In genomic region chr6:30075094-30075986, GRCh38 we compare ENCODE assay signal across 8 cellular contexts. TPM values are rescaled to one million over a fixed set of nuclear protein-coding genes. Genes with fewer than 3 reads are reported as not detected.
A peak's percentile ranks its signal among the peaks of the same experiment; 100 is the strongest.
DNase-seq lines count a peak whose midpoint lies in the region; ATAC-seq and TF ChIP-seq lines count a peak whose summit lies in the region.

A gene with protein sequence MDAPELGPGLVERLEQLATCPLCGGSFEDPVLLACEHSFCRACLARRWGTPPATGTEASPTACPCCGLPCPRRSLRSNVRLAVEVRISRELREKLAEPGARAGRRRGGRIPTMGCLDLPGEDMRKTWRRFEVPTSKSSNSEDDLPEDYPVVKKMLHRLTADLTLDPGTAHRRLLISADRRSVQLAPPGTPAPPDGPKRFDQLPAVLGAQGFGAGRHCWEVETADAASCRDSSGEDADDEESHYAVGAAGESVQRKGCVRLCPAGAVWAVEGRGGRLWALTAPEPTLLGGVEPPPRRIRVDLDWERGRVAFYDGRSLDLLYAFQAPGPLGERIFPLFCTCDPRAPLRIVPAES (minus strand): TSS chr6:30075769. CDS start chr6:30075585, 184 bp downstream.

- DNase-seq in AG09319 (ENCODE audit: extremely low read depth, low read depth) (no peak), HT-29 (ENCODE audit: low spot score) (peak; percentile 80), adrenal gland (no peak), left kidney (ENCODE audit: low read depth, low spot score) (peak; percentile 50), upper lobe of left lung (peak; percentile 84), SHP77 (lab: John Stamatoyannopoulos, UW) (no peak), SHP77 treated with DMSO at 0.1 percent for 48 hours (lab: John Stamatoyannopoulos, UW) (no peak), caudate nucleus (lab: John Stamatoyannopoulos, UW) (no peak)

- TF ChIP-seq POLR2A in adrenal gland (IDR thresholded peaks at IDR 0.05) (no peak), upper lobe of left lung (IDR thresholded peaks at IDR 0.05) (peak in 2 of 4 donors; percentile 25 to 73)

- H3K36me3 ChIP-seq in adrenal gland (replicated peaks in 1 of 2), result no peaks in the 10 kb centered on the region
- H3K36me3 ChIP-seq in upper lobe of left lung, result peaks cover 0 to 4% (median 1%) of the 10 kb centered on the region in 4 donors

- TF ChIP-seq CTCF in AG09319 (IDR thresholded peaks at IDR 0.05; ENCODE audit: low read depth, low read length) (peak; percentile 36), adrenal gland (IDR thresholded peaks at IDR 0.05) (peak in 3 of 6 experiments; percentile 21 to 29 (median 26)), upper lobe of left lung (IDR thresholded peaks at IDR 0.05) (peak in 3 of 6 experiments; percentile 3 to 44 (median 35))

- WGBS in adrenal gland, 4 donors, result 5 to 10% (median 6%) methylated on average over 31 to 71 of the region's 71 CpGs
- WGBS in upper lobe of left lung, 2 donors, result 3 to 4% methylated on average over 22 to 36 of the region's 71 CpGs

- H3K9me3 ChIP-seq in adrenal gland (replicated peaks in 1 of 3) (no peaks in the 10 kb centered on the region), upper lobe of left lung (no peaks in the 10 kb centered on the region)

- H3K4me3 ChIP-seq in adrenal gland (peak within 1 kb of the TSS in 1 of 4 donors; percentile 36), upper lobe of left lung (peak within 1 kb of the TSS; percentile 25 to 59 (median 51))

- H3K4me1 ChIP-seq in adrenal gland (replicated peaks in 1 of 2), result peaks cover 25 to 31% of the 10 kb centered on the region in 2 donors
- peaks cover 18 to 31% (median 25%) of the 10 kb centered on the region in 4 donors for H3K4me1 ChIP-seq in upper lobe of left lung

- ATAC-seq in upper lobe of left lung (ENCODE audit: low FRiP score in 2 of 2), result peak; percentile 51 to 84

- intact Hi-C loops in adrenal gland (cut with DNase I), result no loop called here

- H3K27me3 ChIP-seq in adrenal gland, result peaks cover 10% of the 10 kb centered on the region
- H3K27me3 ChIP-seq in upper lobe of left lung, result peaks cover 1 to 24% (median 12%) of the 10 kb centered on the region in 4 donors

- peak within 1 kb of the TSS; percentile 35 to 84 (median 64) for H3K27ac ChIP-seq in adrenal gland
- H3K27ac ChIP-seq in upper lobe of left lung, result peak within 1 kb of the TSS; percentile 22 to 65 (median 41)
- no peak within 1 kb of the TSS for H3K27ac ChIP-seq in caudate nucleus (ENCODE audit: low read depth, low read length)

- no peak for TF ChIP-seq EP300 in upper lobe of left lung (IDR thresholded peaks at IDR 0.05)

RNA-seq across cellular contexts. Expression of the gene that starts here (rescaled TPM):
- 3.8 and 6.5 TPM in 2 replicates for total RNA-seq in HT-29 (2014; rRNA removed; shearing (Covaris generic))
- total RNA-seq in adrenal gland, result 1 to 10 TPM in 3 of 8 donors, under 1 TPM in 3, not detected in 2; 0.11 to 1.7 (median 0.96) TPM
- polyA plus RNA-seq in adrenal gland, result under 1 TPM; 0.17 to 0.51 (median 0.48) TPM
- 1 to 10 TPM; 2.0 to 4.2 (median 2.8) TPM for total RNA-seq in upper lobe of left lung

Comparison
In these comparisons a context has a peak if more than half of its experiments do, and no peak if none do; other contexts are left out.
1. DNase-seq: peak in HT-29 (single experiment), left kidney (single experiment) and upper lobe of left lung (2 of 2); none in AG09319 (single experiment), adrenal gland (0 of 7), SHP77 (0 of 2), SHP77 treated with DMSO at 0.1 percent for 48 hours (single experiment) and caudate nucleus (0 of 61).